ENCODE assay signal across 1 cellular context in the genomic region with DNA sequence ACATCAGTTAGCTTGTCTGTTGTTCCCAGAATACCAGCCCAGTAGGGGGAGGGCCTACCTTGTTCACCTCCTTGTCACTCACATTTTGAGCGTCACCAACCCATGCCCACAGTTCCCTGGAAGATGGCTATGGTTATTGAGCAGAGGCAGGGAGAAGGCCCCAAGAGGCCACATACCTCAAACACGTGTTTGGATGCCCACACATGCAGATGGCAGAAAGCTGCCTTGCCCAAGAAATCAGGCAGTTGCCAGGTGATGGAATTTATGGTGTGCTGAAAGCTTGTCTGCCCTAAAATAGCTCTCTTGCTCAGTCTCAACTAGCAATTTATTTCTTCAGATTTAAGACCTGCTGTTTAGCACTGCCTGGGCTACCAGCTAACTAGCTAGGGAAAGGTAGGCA.
TF ChIP-seq lines count a peak whose summit lies in the region.

No MANE protein-coding gene starts in this region.

TF ChIP-seq in HepG2, 621 proteins besides CTCF, POLR2A, EP300 and RAD21:
- TF ChIP-seq, protein P1, sequence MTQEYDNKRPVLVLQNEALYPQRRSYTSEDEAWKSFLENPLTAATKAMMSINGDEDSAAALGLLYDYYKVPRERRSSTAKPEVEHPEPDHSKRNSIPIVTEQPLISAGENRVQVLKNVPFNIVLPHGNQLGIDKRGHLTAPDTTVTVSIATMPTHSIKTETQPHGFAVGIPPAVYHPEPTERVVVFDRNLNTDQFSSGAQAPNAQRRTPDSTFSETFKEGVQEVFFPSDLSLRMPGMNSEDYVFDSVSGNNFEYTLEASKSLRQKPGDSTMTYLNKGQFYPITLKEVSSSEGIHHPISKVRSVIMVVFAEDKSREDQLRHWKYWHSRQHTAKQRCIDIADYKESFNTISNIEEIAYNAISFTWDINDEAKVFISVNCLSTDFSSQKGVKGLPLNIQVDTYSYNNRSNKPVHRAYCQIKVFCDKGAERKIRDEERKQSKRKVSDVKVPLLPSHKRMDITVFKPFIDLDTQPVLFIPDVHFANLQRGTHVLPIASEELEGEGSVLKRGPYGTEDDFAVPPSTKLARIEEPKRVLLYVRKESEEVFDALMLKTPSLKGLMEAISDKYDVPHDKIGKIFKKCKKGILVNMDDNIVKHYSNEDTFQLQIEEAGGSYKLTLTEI (CRISPR knock-in tag; conservative IDR thresholded peaks at IDR 0.05), result no peak
- TF ChIP-seq SMARCC2 (IDR thresholded peaks at IDR 0.05) (no peak), PHB2 (IDR thresholded peaks at IDR 0.05; ENCODE audit: partially characterized antibody) (no peak), NR3C1 (CRISPR knock-in tag; IDR thresholded peaks at IDR 0.05) (no peak), TBX2 (CRISPR knock-in tag; IDR thresholded peaks at IDR 0.05; ENCODE audit: borderline replicate concordance) (no peak), CREB1 (IDR thresholded peaks at IDR 0.05) (no peak), CREB1 (CRISPR knock-in tag; IDR thresholded peaks at IDR 0.05) (no peak), ZNF570 (CRISPR knock-in tag; IDR thresholded peaks at IDR 0.05; ENCODE audit: borderline replicate concordance) (no peak), KAT2B (IDR thresholded peaks at IDR 0.05; ENCODE audit: borderline replicate concordance, low read depth, low read length) (no peak), PRPF4 (IDR thresholded peaks at IDR 0.05; ENCODE audit: low read depth, low read length, poor library complexity, severe bottlenecking) (no peak), ZNF749 (CRISPR knock-in tag; IDR thresholded peaks at IDR 0.05; ENCODE audit: borderline replicate concordance) (no peak)
- TF ChIP-seq, protein P2, sequence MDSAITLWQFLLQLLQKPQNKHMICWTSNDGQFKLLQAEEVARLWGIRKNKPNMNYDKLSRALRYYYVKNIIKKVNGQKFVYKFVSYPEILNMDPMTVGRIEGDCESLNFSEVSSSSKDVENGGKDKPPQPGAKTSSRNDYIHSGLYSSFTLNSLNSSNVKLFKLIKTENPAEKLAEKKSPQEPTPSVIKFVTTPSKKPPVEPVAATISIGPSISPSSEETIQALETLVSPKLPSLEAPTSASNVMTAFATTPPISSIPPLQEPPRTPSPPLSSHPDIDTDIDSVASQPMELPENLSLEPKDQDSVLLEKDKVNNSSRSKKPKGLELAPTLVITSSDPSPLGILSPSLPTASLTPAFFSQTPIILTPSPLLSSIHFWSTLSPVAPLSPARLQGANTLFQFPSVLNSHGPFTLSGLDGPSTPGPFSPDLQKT (CRISPR knock-in tag; IDR thresholded peaks at IDR 0.05; ENCODE audit: borderline replicate concordance), result no peak
